ENCODE assay signal across 16 cellular contexts in genomic region chr11:42543844-42544243, GRCh38.
A peak's percentile ranks its signal among the peaks of the same experiment; 100 is the strongest.
DNase-seq lines count a peak whose midpoint lies in the region; ATAC-seq and TF ChIP-seq lines count a peak whose summit lies in the region.
"Had no signal": no experiment of that assay in that cellular context is flagged by ENCODE, and none has a peak within 500 bp of the region (broad histone marks: within the 10 kb centered on the region; RNA-seq: fewer than 3 reads in every experiment).

No MANE protein-coding gene starts in this region.

- H3K4me3 Mint-ChIP-seq in MCF 10A (ENCODE audit: unreplicated experiment): no peak overlapping the region
- no peak overlapping the region for H3K4me3 Mint-ChIP-seq in activated CD4-positive, alpha-beta memory T cell treated with anti-CD3 and anti-CD28 coated beads, Interleukin-2, amount 10 ng/mL, durations not matched to agents 7 days and 5 days
- H3K4me3 Mint-ChIP-seq: CD8-positive, alpha-beta memory T cell; GM23338; H9 had no signal

- POLR2A ChIA-PET in MCF 10A (lab: Yijun Ruan, JAX): interaction anchor here (0.6 kb wide), 1 partner anchor 364 kb away, joined by 3 read pairs; no protein-coding TSS in a partner anchor
- POLR2A ChIA-PET in activated CD4-positive, alpha-beta memory T cell treated with anti-CD3 and anti-CD28 coated beads, Interleukin-2, amount 10 ng/mL, durations not matched to agents 7 days and 5 days (lab: Charles Lee): no interaction called here

- H3K9ac ChIP-seq in mammary epithelial cell (ENCODE audit: insufficient read depth, low read length): no peak overlapping the region
- H3K9ac ChIP-seq in SK-N-MC (ENCODE audit: insufficient read length): no peak overlapping the region
- no peak overlapping the region for H3K9ac ChIP-seq in parathyroid adenoma
- H3K9ac ChIP-seq: BLaER1 had no signal

- no peak overlapping the region for H3K27ac Mint-ChIP-seq in MCF 10A (ENCODE audit: low read depth, unreplicated experiment)
- H3K27ac Mint-ChIP-seq in activated CD4-positive, alpha-beta memory T cell treated with anti-CD3 and anti-CD28 coated beads, Interleukin-2, amount 10 ng/mL, durations not matched to agents 7 days and 5 days: no peak overlapping the region
- H3K27ac Mint-ChIP-seq: CD8-positive, alpha-beta memory T cell; GM23338; H9 had no signal

- no TSS peak for BruUV-seq in mammary epithelial cell (replicated peaks; lab: Mats Ljungman, UMichigan)
- BruUV-seq in MCF 10A (replicated peaks; lab: Mats Ljungman, UMichigan): no TSS peak

- CTCF ChIA-PET in mammary epithelial cell (lab: Charles Lee; ENCODE audit: low non-redundant PET) (interaction anchor here (0.6 kb wide), 1 partner anchor 87 kb away, joined by 3 read pairs; no protein-coding TSS in a partner anchor), MCF 10A (lab: Yijun Ruan, JAX) (interaction anchor here (1.6 kb wide), 1 partner anchor 17 kb away, joined by 3 read pairs; no protein-coding TSS in a partner anchor)
- CTCF ChIA-PET in activated CD4-positive, alpha-beta memory T cell treated with anti-CD3 and anti-CD28 coated beads, Interleukin-2, amount 10 ng/mL, durations not matched to agents 7 days and 5 days (lab: Charles Lee): no interaction called here

- no peak for TF ChIP-seq POLR2A in GM18505 (IDR thresholded peaks at IDR 0.05; ENCODE audit: borderline replicate concordance, extremely low read depth, insufficient read depth, insufficient read length)

- TF ChIP-seq CTCF in mammary epithelial cell (conservative IDR thresholded peaks at IDR 0.05 in 1 of 2, IDR thresholded peaks at IDR 0.05 in 1 of 2; ENCODE audit: extremely low read depth in 1 of 2, insufficient read depth in 1 of 2, low read depth in 1 of 2, low read length in 2 of 2) (no peak), MCF 10A (IDR thresholded peaks at IDR 0.05; ENCODE audit: unreplicated experiment) (no peak), foreskin keratinocyte (conservative IDR thresholded peaks at IDR 0.05) (no peak), parathyroid adenoma (IDR thresholded peaks at IDR 0.05) (no peak)

- H3K4me2 ChIP-seq in mammary epithelial cell (ENCODE audit: insufficient read depth, low read depth, low read length) (no peak overlapping the region), parathyroid adenoma (ENCODE audit: low read length) (no peak overlapping the region)
- H3K4me2 ChIP-seq: BLaER1, GM23338 had no signal

- H4K20me1 ChIP-seq in mammary epithelial cell (ENCODE audit: insufficient read depth, low read length): no peaks in the 10 kb centered on the region
- H4K20me1 ChIP-seq: BLaER1 had no signal

- no peaks in the 10 kb centered on the region for H3K9me3 ChIP-seq in mammary epithelial cell (replicated peaks; ENCODE audit: insufficient read depth, low read length)
- H3K9me3 ChIP-seq in SK-N-MC (ENCODE audit: low read depth, low read length): no peaks in the 10 kb centered on the region
- no peaks in the 10 kb centered on the region for H3K9me3 ChIP-seq in parathyroid adenoma (ENCODE audit: control insufficient read depth, low read length)
- H3K9me3 ChIP-seq: BLaER1 had no signal

- intact Hi-C loops in mammary epithelial cell (cut with micrococcal nuclease): loop anchor here (5.0 kb wide), 1 partner anchor 633 kb away; no protein-coding TSS in a partner anchor
- intact Hi-C loops in MCF 10A (cut with micrococcal nuclease): no loop called here

- dilution Hi-C loops in mammary epithelial cell (cut with HindIII; ENCODE audit: low sequenced_read_pairs): no loop called here

- H3K4me1 Mint-ChIP-seq in MCF 10A (ENCODE audit: insufficient read depth, unreplicated experiment): peaks cover 6% of the 10 kb centered on the region
- H3K4me1 Mint-ChIP-seq in activated CD4-positive, alpha-beta memory T cell treated with anti-CD3 and anti-CD28 coated beads, Interleukin-2, amount 10 ng/mL, durations not matched to agents 7 days and 5 days: no peaks in the 10 kb centered on the region
- H3K4me1 Mint-ChIP-seq: CD8-positive, alpha-beta memory T cell; GM23338; H9 had no signal

- H3K4me3 ChIP-seq in mammary epithelial cell (replicated peaks in 1 of 3; ENCODE audit: insufficient read depth in 1 of 3, low read depth in 2 of 3, low read length in 3 of 3) (no peak overlapping the region), SK-N-MC (no peak overlapping the region), parathyroid adenoma (ENCODE audit: low read depth, low read length) (no peak overlapping the region)
- H3K4me3 ChIP-seq: BLaER1, GM23338 had no signal

- H2AFZ ChIP-seq in mammary epithelial cell (ENCODE audit: low read depth, low read length): peak overlapping the region; percentile 5
- H2AFZ ChIP-seq in parathyroid adenoma: no peak overlapping the region
- H2AFZ ChIP-seq: GM23338 had no signal

- no peaks in the 10 kb centered on the region for H3K27me3 Mint-ChIP-seq in MCF 10A (ENCODE audit: insufficient read depth, unreplicated experiment)
- no peaks in the 10 kb centered on the region for H3K27me3 Mint-ChIP-seq in activated CD4-positive, alpha-beta memory T cell treated with anti-CD3 and anti-CD28 coated beads, Interleukin-2, amount 10 ng/mL, durations not matched to agents 7 days and 5 days
- H3K27me3 Mint-ChIP-seq: CD8-positive, alpha-beta memory T cell had no signal

- 59% methylated on average over 1 of the region's 1 CpG for WGBS in mammary epithelial cell (ENCODE audit: low coverage, missing lambda C conversion rate)

- H3K27ac ChIP-seq in mammary epithelial cell (ENCODE audit: insufficient read depth, low read depth, low read length): no peak overlapping the region
- peak overlapping the region; percentile 48; the same call in 1 of the 2 replicates for H3K27ac ChIP-seq in SK-N-MC
- H3K27ac ChIP-seq in foreskin keratinocyte: no peak overlapping the region
- peak overlapping the region; percentile 54 for H3K27ac ChIP-seq in parathyroid adenoma
- H3K27ac ChIP-seq: 22Rv1, BLaER1 had no signal

- DNase-seq in mammary epithelial cell: no peak
- no peak for DNase-seq in MCF 10A (ENCODE audit: unreplicated experiment)
- DNase-seq in SK-N-MC (ENCODE audit: low read depth, low spot score): no peak
- DNase-seq in foreskin keratinocyte: peak; percentile 37 to 60
- DNase-seq in activated CD4-positive, alpha-beta memory T cell treated with anti-CD3 and anti-CD28 coated beads, Interleukin-2, amount 10 ng/mL, durations not matched to agents 7 days and 5 days: no peak
- DNase-seq: AML-193; CD8-positive, alpha-beta memory T cell; DMS53; GF-D8; H9 had no signal

- no peaks in the 10 kb centered on the region for H3K36me3 Mint-ChIP-seq in MCF 10A (ENCODE audit: insufficient read depth, unreplicated experiment)
- no peaks in the 10 kb centered on the region for H3K36me3 Mint-ChIP-seq in activated CD4-positive, alpha-beta memory T cell treated with anti-CD3 and anti-CD28 coated beads, Interleukin-2, amount 10 ng/mL, durations not matched to agents 7 days and 5 days (ENCODE audit: low read depth)
- H3K36me3 Mint-ChIP-seq: CD8-positive, alpha-beta memory T cell had no signal

- H3K36me3 ChIP-seq in mammary epithelial cell (ENCODE audit: insufficient read depth, low read length) (no peaks in the 10 kb centered on the region), SK-N-MC (ENCODE audit: insufficient read depth, low read length) (no peaks in the 10 kb centered on the region), parathyroid adenoma (ENCODE audit: control insufficient read depth, insufficient read depth, low read length) (no peaks in the 10 kb centered on the region)
- H3K36me3 ChIP-seq: BLaER1 had no signal

- H3K79me2 ChIP-seq in mammary epithelial cell (ENCODE audit: insufficient read depth, low read length): no peaks in the 10 kb centered on the region
- no peaks in the 10 kb centered on the region for H3K79me2 ChIP-seq in parathyroid adenoma

- peaks cover 12% of the 10 kb centered on the region for H3K9me3 Mint-ChIP-seq in MCF 10A (ENCODE audit: unreplicated experiment)
- H3K9me3 Mint-ChIP-seq in activated CD4-positive, alpha-beta memory T cell treated with anti-CD3 and anti-CD28 coated beads, Interleukin-2, amount 10 ng/mL, durations not matched to agents 7 days and 5 days: peaks cover 5% of the 10 kb centered on the region

- H3K4me1 ChIP-seq in mammary epithelial cell (ENCODE audit: insufficient read depth, low read length) (peaks cover 7% of the 10 kb centered on the region), foreskin keratinocyte (peaks cover 7% of the 10 kb centered on the region), parathyroid adenoma (peaks cover 4% of the 10 kb centered on the region)
- H3K4me1 ChIP-seq: BLaER1 had no signal

- H3K27me3 ChIP-seq in mammary epithelial cell (ENCODE audit: insufficient read depth, low read length): no peaks in the 10 kb centered on the region
- no peaks in the 10 kb centered on the region for H3K27me3 ChIP-seq in foreskin keratinocyte
- H3K27me3 ChIP-seq in parathyroid adenoma (ENCODE audit: control insufficient read depth, insufficient read depth, low read length): no peaks in the 10 kb centered on the region
- H3K27me3 ChIP-seq: BLaER1 had no signal

- in situ Hi-C loops in mammary epithelial cell (cut with MboI; ENCODE audit: low sequenced_read_pairs in 2 of 2): loop anchor here (25.0 kb wide), 2 partner anchors 1057 to 1082 kb away; partner anchors contain the start of gene LRRC4C (in 1 of the 2)

- ATAC-seq in foreskin keratinocyte (peak; percentile 59), GM19397 (IDR thresholded peaks at IDR 0.05; ENCODE audit: unreplicated experiment) (no peak), GM18505 (IDR thresholded peaks at IDR 0.05; ENCODE audit: unreplicated experiment) (no peak)
- ATAC-seq: GM23338 had no signal

Comparison
In these comparisons a context has a peak if more than half of its experiments do, and no peak if none do; other contexts are left out.
1. DNase-seq: peak in foreskin keratinocyte (2 of 2); none in mammary epithelial cell (single experiment), MCF 10A (single experiment), SK-N-MC (single experiment) and activated CD4-positive, alpha-beta memory T cell treated with anti-CD3 and anti-CD28 coated beads, Interleukin-2, amount 10 ng/mL, durations not matched to agents 7 days and 5 days (single experiment).
2. H3K27ac ChIP-seq: peak in SK-N-MC (single experiment) and parathyroid adenoma (single experiment); none in mammary epithelial cell (single experiment) and foreskin keratinocyte (single experiment).